11 cellular contexts compared by ENCODE assay signal in genomic region chr6:38337819-38338465, GRCh38.
A peak's percentile ranks its signal among the peaks of the same experiment; 100 is the strongest.
DNase-seq lines count a peak whose midpoint lies in the region; ATAC-seq and TF ChIP-seq lines count a peak whose summit lies in the region.
"Had no signal": no experiment of that assay in that cellular context is flagged by ENCODE, and none has a peak within 500 bp of the region (broad histone marks: within the 10 kb centered on the region; RNA-seq: fewer than 3 reads in every experiment).

No MANE protein-coding gene starts in this region.

- no peaks in the 10 kb centered on the region for H3K79me1 ChIP-seq in H9 (ENCODE audit: insufficient read depth, low read depth, low read length, poor library complexity, severe bottlenecking)

- H3K9me2 ChIP-seq in MM.1S (replicated peaks; ENCODE audit: insufficient read depth, low read length) = no peaks in the 10 kb centered on the region

- H3K36me3 Mint-ChIP-seq in H9 (ENCODE audit: insufficient read depth in 1 of 3, low read depth in 3 of 3) = peaks cover 0 to 14% (median 12%) of the 10 kb centered on the region in 3 experiments; a peak in 6 of 7 replicates
- peaks cover 40% of the 10 kb centered on the region for H3K36me3 Mint-ChIP-seq in activated naive CD8-positive, alpha-beta T cell treated with anti-CD3 and anti-CD28 coated beads for 36 hours

- no peak overlapping the region for H2BK5ac ChIP-seq in H9 (ENCODE audit: insufficient read length, low read length)

- no peaks in the 10 kb centered on the region for H3K36me3 ChIP-seq in MM.1S (replicated peaks; ENCODE audit: insufficient read depth, low read length)
- H3K36me3 ChIP-seq: BLaER1 had no signal

- no peaks in the 10 kb centered on the region for H3F3A ChIP-seq in MM.1S (ENCODE audit: insufficient read depth, low read length)

- H3K4me2 ChIP-seq in H9 (ENCODE audit: insufficient read depth, insufficient read length, low read length) (no peak overlapping the region), MM.1S (ENCODE audit: low read depth, low read length) (no peak overlapping the region)
- H3K4me2 ChIP-seq: BLaER1 had no signal

- H3K23ac ChIP-seq in H9 (ENCODE audit: insufficient read length, low read depth, low read length) = no peak overlapping the region

- no peaks in the 10 kb centered on the region for H3K23me2 ChIP-seq in H9 (ENCODE audit: insufficient read length, low read depth, low read length, poor library complexity, severe bottlenecking)

- H3K14ac ChIP-seq in H9 (ENCODE audit: insufficient read depth, low read length) = no peak overlapping the region

- WGBS in H9 (ENCODE audit: extremely low coverage, insufficient read length, low lambda C conversion rate) = no CpG with 5 or more reads among the region's 5 CpGs

- no peak overlapping the region for H3K4ac ChIP-seq in H9 (ENCODE audit: low read depth, low read length)

- DNase-seq in A172 (ENCODE audit: low spot score) = peak; percentile 26
- DNase-seq in H9 = no peak
- peak; percentile 64 to 92 for DNase-seq in foreskin fibroblast
- DNase-seq in posterior vena cava (ENCODE audit: low spot score) = no peak
- DNase-seq in activated naive CD8-positive, alpha-beta T cell treated with anti-CD3 and anti-CD28 coated beads for 36 hours = no peak
- no peak for DNase-seq in MM.1S
- DNase-seq: Kasumi-1, NCI-H748 treated with DMSO at 0.1 percent for 48 hours had no signal

- H3K9me3 Mint-ChIP-seq in H9 = peaks cover 9 to 13% of the 10 kb centered on the region in 2 experiments
- peaks cover 13% of the 10 kb centered on the region for H3K9me3 Mint-ChIP-seq in activated naive CD8-positive, alpha-beta T cell treated with anti-CD3 and anti-CD28 coated beads for 36 hours

- H3K9ac ChIP-seq in H9 (ENCODE audit: extremely low read depth, insufficient read length, low read length) (no peak overlapping the region), MM.1S (ENCODE audit: low read length) (no peak overlapping the region)
- H3K9ac ChIP-seq: BLaER1 had no signal

- no peak; the same call in 2 of the 3 replicates for TF ChIP-seq CTCF in H9 (conservative IDR thresholded peaks at IDR 0.05)
- 0 out of 2 replicates have a peak, but pooled peaks have one; percentile 5 for TF ChIP-seq CTCF in VCaP (conservative IDR thresholded peaks at IDR 0.05)
- peak; percentile 33 for TF ChIP-seq CTCF in foreskin fibroblast (IDR thresholded peaks at IDR 0.05; ENCODE audit: low read depth, low read length)
- no peak for TF ChIP-seq CTCF in MM.1S (IDR thresholded peaks at IDR 0.05; ENCODE audit: low read length)

- H2AK5ac ChIP-seq in H9 (ENCODE audit: insufficient read length, low read length) = no peak overlapping the region

- H3K4me3 Mint-ChIP-seq in H9 = no peak overlapping the region
- no peak overlapping the region for H3K4me3 Mint-ChIP-seq in activated naive CD8-positive, alpha-beta T cell treated with anti-CD3 and anti-CD28 coated beads for 36 hours

- H2BK20ac ChIP-seq in H9 (ENCODE audit: low read depth, low read length, poor library complexity, severe bottlenecking) = no peak overlapping the region

- no peaks in the 10 kb centered on the region for H3K27me3 ChIP-seq in H9 (ENCODE audit: insufficient read depth, low read length)
- H3K27me3 ChIP-seq in MM.1S (replicated peaks; ENCODE audit: insufficient read depth, low read length) = no peaks in the 10 kb centered on the region
- H3K27me3 ChIP-seq: BLaER1 had no signal

- H2BK120ac ChIP-seq in H9 (ENCODE audit: low read depth, low read length, poor library complexity, severe bottlenecking) = no peak overlapping the region

- H3K9me3 ChIP-seq in H9 (ENCODE audit: control insufficient read depth, low read depth, low read length) (no peaks in the 10 kb centered on the region), MM.1S (replicated peaks; ENCODE audit: insufficient read depth, low read length) (no peaks in the 10 kb centered on the region)

- no peaks in the 10 kb centered on the region for H3K27me3 Mint-ChIP-seq in H9 (ENCODE audit: low read depth)
- H3K27me3 Mint-ChIP-seq in activated naive CD8-positive, alpha-beta T cell treated with anti-CD3 and anti-CD28 coated beads for 36 hours = no peaks in the 10 kb centered on the region

- H3K27ac ChIP-seq in H9 (ENCODE audit: insufficient read length, low read depth, low read length) (no peak overlapping the region), VCaP (no peak overlapping the region), MM.1S (ENCODE audit: low read length) (no peak overlapping the region)
- H3K27ac ChIP-seq: BLaER1 had no signal

- ATAC-seq in HG03159 (IDR thresholded peaks at IDR 0.05; ENCODE audit: unreplicated experiment) = no peak

- no peak overlapping the region for H2BK15ac ChIP-seq in H9 (ENCODE audit: low read depth, low read length)

- peaks cover 6% of the 10 kb centered on the region in 2 experiments; a peak in 3 of 4 replicates for H3K4me1 Mint-ChIP-seq in H9
- H3K4me1 Mint-ChIP-seq in activated naive CD8-positive, alpha-beta T cell treated with anti-CD3 and anti-CD28 coated beads for 36 hours = no peaks in the 10 kb centered on the region

- H3K79me2 ChIP-seq in H9 (ENCODE audit: insufficient read depth, low read length) (no peaks in the 10 kb centered on the region), MM.1S (ENCODE audit: low read length) (no peaks in the 10 kb centered on the region)

- H4K8ac ChIP-seq in H9 (replicated peaks; ENCODE audit: insufficient read length, low read depth, low read length) = no peak overlapping the region

- H4K20me1 ChIP-seq in H9 (ENCODE audit: control insufficient read depth, insufficient read depth, insufficient read length) (no peaks in the 10 kb centered on the region), MM.1S (ENCODE audit: insufficient read depth, low read length) (no peaks in the 10 kb centered on the region)
- H4K20me1 ChIP-seq: BLaER1 had no signal

- H2AFZ ChIP-seq in H9 (ENCODE audit: low read length) (no peak overlapping the region), MM.1S (ENCODE audit: low read length) (no peak overlapping the region)

- H3K4me3 ChIP-seq in foreskin fibroblast (ENCODE audit: low read depth in 1 of 2, low read length in 2 of 2) = no peak overlapping the region
- H3K4me3 ChIP-seq in MM.1S (ENCODE audit: low read length) = no peak overlapping the region
- H3K4me3 ChIP-seq: BLaER1 had no signal

- H4K5ac ChIP-seq in H9 (ENCODE audit: insufficient read length, low read depth, low read length) = no peak overlapping the region

- no peak overlapping the region for H4K91ac ChIP-seq in H9 (ENCODE audit: insufficient read length, low read depth, low read length)

- intact Hi-C loops in posterior vena cava (cut with DNase I) = no loop called here

- H3K4me1 ChIP-seq in H9 (ENCODE audit: insufficient read depth, low read length) (no peaks in the 10 kb centered on the region), MM.1S (ENCODE audit: low read length) (no peaks in the 10 kb centered on the region)
- H3K4me1 ChIP-seq: BLaER1 had no signal

- H2BK12ac ChIP-seq in H9 (ENCODE audit: insufficient read length, low read depth, low read length) = no peak overlapping the region

- peak overlapping the region; percentile 17 for H3T11ph ChIP-seq in H9 (ENCODE audit: low read length)

- no peak overlapping the region for H3K27ac Mint-ChIP-seq in H9
- H3K27ac Mint-ChIP-seq in activated naive CD8-positive, alpha-beta T cell treated with anti-CD3 and anti-CD28 coated beads for 36 hours = no peak overlapping the region

- no peak overlapping the region for H3K56ac ChIP-seq in H9 (ENCODE audit: insufficient read length, low read depth, low read length)

- no peak overlapping the region for H3K18ac ChIP-seq in H9 (ENCODE audit: insufficient read length, low read depth, low read length)

Comparison
In these comparisons a context has a peak if more than half of its experiments do, and no peak if none do; other contexts are left out.
1. DNase-seq: peak in A172 (single experiment) and foreskin fibroblast (2 of 2); none in H9 (single experiment), posterior vena cava (single experiment), activated naive CD8-positive, alpha-beta T cell treated with anti-CD3 and anti-CD28 coated beads for 36 hours (single experiment) and MM.1S (single experiment).
2. CTCF ChIP-seq: peak in VCaP (single experiment) and foreskin fibroblast (single experiment); none in H9 (single experiment) and MM.1S (single experiment).